Comparison of ENCODE assay signal across 1 cellular context in genomic region chr19:11964858-11965645, GRCh38.
TF ChIP-seq lines count a peak whose summit lies in the region.

ZNF763 (plus strand) TSS chr19:11965040; CDS start chr19:11965209, 169 bp downstream.

TF ChIP-seq in HepG2, 621 proteins besides CTCF, POLR2A, EP300 and RAD21 (continued from another document and continues in another):
- no peak for TF ChIP-seq ZNF407 (CRISPR knock-in tag; IDR thresholded peaks at IDR 0.05; ENCODE audit: not compliant biosample characterization)
- TF ChIP-seq HNRNPK (IDR thresholded peaks at IDR 0.05; ENCODE audit: low read depth, low read length, poor library complexity, severe bottlenecking) = no peak
- no peak for TF ChIP-seq SCMH1 (CRISPR knock-in tag; IDR thresholded peaks at IDR 0.05; ENCODE audit: borderline replicate concordance)
- TF ChIP-seq ZNF776 (CRISPR knock-in tag; IDR thresholded peaks at IDR 0.05) = no peak
- peak; percentile 2; the same call in 1 of the 2 replicates for TF ChIP-seq MYC (CRISPR knock-in tag; IDR thresholded peaks at IDR 0.05; ENCODE audit: borderline replicate concordance)
- 0 out of 2 replicates have a peak, but pooled peaks have one; percentile 2 for TF ChIP-seq UBTF (CRISPR knock-in tag; IDR thresholded peaks at IDR 0.05)
- no peak for TF ChIP-seq MXI1 (IDR thresholded peaks at IDR 0.05; ENCODE audit: borderline replicate concordance, low read depth, low read length)
- TF ChIP-seq ZNF713 (CRISPR knock-in tag; IDR thresholded peaks at IDR 0.05) = no peak
- TF ChIP-seq ZNF598 (CRISPR knock-in tag; IDR thresholded peaks at IDR 0.05; ENCODE audit: borderline replicate concordance) = no peak
- TF ChIP-seq POGZ (CRISPR knock-in tag; IDR thresholded peaks at IDR 0.05) = peak; percentile 35; the same call in 1 of the 2 replicates
- no peak for TF ChIP-seq NFE2 (CRISPR knock-in tag; IDR thresholded peaks at IDR 0.05)
- TF ChIP-seq GRHL1 (CRISPR knock-in tag; conservative IDR thresholded peaks at IDR 0.05) = no peak
- TF ChIP-seq TBX2 (CRISPR knock-in tag; IDR thresholded peaks at IDR 0.05; ENCODE audit: borderline replicate concordance) = peak; percentile 38; the same call in 1 of the 2 replicates
- TF ChIP-seq SP4 (CRISPR knock-in tag; IDR thresholded peaks at IDR 0.05) = no peak
- no peak for TF ChIP-seq ZNF567 (CRISPR knock-in tag; IDR thresholded peaks at IDR 0.05; ENCODE audit: borderline replicate concordance)
- TF ChIP-seq NFYC (CRISPR knock-in tag; IDR thresholded peaks at IDR 0.05) = peak; percentile 67
- no peak for TF ChIP-seq CBX2 (IDR thresholded peaks at IDR 0.05; ENCODE audit: low read depth, low read length)
- TF ChIP-seq CBX2 (CRISPR knock-in tag; IDR thresholded peaks at IDR 0.05; ENCODE audit: low read depth) = no peak
- TF ChIP-seq ETV6 (CRISPR knock-in tag; conservative IDR thresholded peaks at IDR 0.05) = no peak
- TF ChIP-seq KLF6 (CRISPR knock-in tag; IDR thresholded peaks at IDR 0.05) = no peak
- TF ChIP-seq NFAT5 (CRISPR knock-in tag; IDR thresholded peaks at IDR 0.05) = no peak
- TF ChIP-seq ZNF724P (CRISPR knock-in tag; IDR thresholded peaks at IDR 0.05; ENCODE audit: borderline replicate concordance) = no peak
- TF ChIP-seq ZNF766 (CRISPR knock-in tag; IDR thresholded peaks at IDR 0.05; ENCODE audit: borderline replicate concordance) = no peak
- no peak for TF ChIP-seq ATM (IDR thresholded peaks at IDR 0.05; ENCODE audit: borderline replicate concordance)
- no peak for TF ChIP-seq ZNF678 (CRISPR knock-in tag; IDR thresholded peaks at IDR 0.05)
- no peak for TF ChIP-seq FOXK2 (IDR thresholded peaks at IDR 0.05)
- no peak for TF ChIP-seq ETS1 (CRISPR knock-in tag; IDR thresholded peaks at IDR 0.05)
- TF ChIP-seq FOXP1 (IDR thresholded peaks at IDR 0.05) = no peak
- TF ChIP-seq FOXP1 (CRISPR knock-in tag; IDR thresholded peaks at IDR 0.05) = no peak
- TF ChIP-seq ATRX (CRISPR knock-in tag; IDR thresholded peaks at IDR 0.05; ENCODE audit: borderline replicate concordance) = no peak
- 0 out of 2 replicates have a peak, but pooled peaks have one; percentile 7 for TF ChIP-seq BCL3 (CRISPR knock-in tag; IDR thresholded peaks at IDR 0.05)
- TF ChIP-seq NPAS2 (CRISPR knock-in tag; IDR thresholded peaks at IDR 0.05; ENCODE audit: borderline replicate concordance) = no peak
- no peak for TF ChIP-seq SNAPC5 (CRISPR knock-in tag; IDR thresholded peaks at IDR 0.05; ENCODE audit: borderline replicate concordance)
- peak; percentile 33; the same call in 1 of the 2 replicates for TF ChIP-seq SAP130 (CRISPR knock-in tag; IDR thresholded peaks at IDR 0.05; ENCODE audit: low read depth)
- TF ChIP-seq SSRP1 (CRISPR knock-in tag; IDR thresholded peaks at IDR 0.05) = no peak
- TF ChIP-seq ZNF354B (CRISPR knock-in tag; IDR thresholded peaks at IDR 0.05) = no peak
- no peak for TF ChIP-seq ZNF740 (CRISPR knock-in tag; IDR thresholded peaks at IDR 0.05)
- TF ChIP-seq ZNF563 (CRISPR knock-in tag; IDR thresholded peaks at IDR 0.05) = no peak
- no peak for TF ChIP-seq TCF7 (IDR thresholded peaks at IDR 0.05; ENCODE audit: low read depth)
- no peak for TF ChIP-seq HDAC6 (IDR thresholded peaks at IDR 0.05; ENCODE audit: low read depth, low read length)
